In genomic region chr1:220785166-220786056, GRCh38 we compare ENCODE assay signal across 9 cellular contexts. TPM values are rescaled to one million over a fixed set of nuclear protein-coding genes. Genes with fewer than 3 reads are reported as not detected.
DNase-seq lines count a peak whose midpoint lies in the region; ATAC-seq and TF ChIP-seq lines count a peak whose summit lies in the region.
"Had no signal": no experiment of that assay in that cellular context is flagged by ENCODE, and none has a peak within 500 bp of the region (broad histone marks: within the 10 kb centered on the region; RNA-seq: fewer than 3 reads in every experiment).

No MANE protein-coding gene starts in this region.

- H3K36me3 ChIP-seq in endodermal cell (ENCODE audit: control insufficient read depth, insufficient read depth, low read length) (peaks cover 4% of the 10 kb centered on the region), neural progenitor cell (no peaks in the 10 kb centered on the region), upper lobe of left lung (peaks cover 0 to 34% (median 3%) of the 10 kb centered on the region in 4 donors)

- no peaks in the 10 kb centered on the region for H3K9me3 Mint-ChIP-seq in activated naive CD8-positive, alpha-beta T cell (ENCODE audit: low read depth)
- H3K9me3 Mint-ChIP-seq in activated naive CD8-positive, alpha-beta T cell treated with anti-CD3 and anti-CD28 coated beads for 36 hours: no peaks in the 10 kb centered on the region
- H3K9me3 Mint-ChIP-seq in endodermal cell (no peaks in the 10 kb centered on the region), neural progenitor cell (no peaks in the 10 kb centered on the region)

- H3K27ac Mint-ChIP-seq in activated naive CD8-positive, alpha-beta T cell: no peak overlapping the region
- no peak overlapping the region for H3K27ac Mint-ChIP-seq in activated naive CD8-positive, alpha-beta T cell treated with anti-CD3 and anti-CD28 coated beads for 36 hours
- H3K27ac Mint-ChIP-seq in endodermal cell (peak overlapping the region; percentile 73), neural progenitor cell (no peak overlapping the region)

- no peak overlapping the region for H3K9ac ChIP-seq in endodermal cell (ENCODE audit: extremely low read depth, low read length, poor library complexity, severe bottlenecking)
- no peak overlapping the region for H3K9ac ChIP-seq in neural progenitor cell

- H3K9me3 ChIP-seq in endodermal cell (ENCODE audit: control insufficient read depth, low read length) (peaks cover 3% of the 10 kb centered on the region), neural progenitor cell (ENCODE audit: low read depth) (no peaks in the 10 kb centered on the region), upper lobe of left lung (no peaks in the 10 kb centered on the region)

- no peaks in the 10 kb centered on the region for H3K36me3 Mint-ChIP-seq in activated naive CD8-positive, alpha-beta T cell
- no peaks in the 10 kb centered on the region for H3K36me3 Mint-ChIP-seq in activated naive CD8-positive, alpha-beta T cell treated with anti-CD3 and anti-CD28 coated beads for 36 hours
- peaks cover 17% of the 10 kb centered on the region for H3K36me3 Mint-ChIP-seq in endodermal cell (ENCODE audit: low read depth)
- no peaks in the 10 kb centered on the region for H3K36me3 Mint-ChIP-seq in neural progenitor cell

- no peaks in the 10 kb centered on the region for H4K20me1 ChIP-seq in neural progenitor cell (ENCODE audit: low read depth)

- H2AFZ ChIP-seq in neural progenitor cell (replicated peaks): peak overlapping the region; percentile 98

- peaks cover 30% of the 10 kb centered on the region for H3K27me3 Mint-ChIP-seq in activated naive CD8-positive, alpha-beta T cell
- peaks cover 60% of the 10 kb centered on the region for H3K27me3 Mint-ChIP-seq in activated naive CD8-positive, alpha-beta T cell treated with anti-CD3 and anti-CD28 coated beads for 36 hours
- no peaks in the 10 kb centered on the region for H3K27me3 Mint-ChIP-seq in endodermal cell (ENCODE audit: insufficient read depth)
- H3K27me3 Mint-ChIP-seq in neural progenitor cell (ENCODE audit: insufficient read depth, low read depth): peaks cover 2% of the 10 kb centered on the region

- H3K4me2 ChIP-seq in neural progenitor cell: peak overlapping the region; percentile 98

- H3K4me3 ChIP-seq in endodermal cell (ENCODE audit: low read length) (no peak overlapping the region), neural progenitor cell (no peak overlapping the region), upper lobe of left lung (no peak overlapping the region)

- peak overlapping the region; percentile 14 for H3K4me3 Mint-ChIP-seq in activated naive CD8-positive, alpha-beta T cell
- H3K4me3 Mint-ChIP-seq in activated naive CD8-positive, alpha-beta T cell treated with anti-CD3 and anti-CD28 coated beads for 36 hours: no peak overlapping the region
- H3K4me3 Mint-ChIP-seq in endodermal cell (peak overlapping the region; percentile 80), neural progenitor cell (peak overlapping the region; percentile 82)

- TF ChIP-seq POLR2A in upper lobe of left lung (IDR thresholded peaks at IDR 0.05): no peak

- no peak for DNase-seq in activated naive CD8-positive, alpha-beta T cell treated with anti-CD3 and anti-CD28 coated beads for 36 hours
- DNase-seq in endodermal cell: peak; percentile 63
- no peak for DNase-seq in neural progenitor cell (ENCODE audit: low spot score)
- no peak for DNase-seq in upper lobe of left lung
- no peak for DNase-seq in NOMO-1 treated with DMSO at 0.1 percent for 48 hours (lab: John Stamatoyannopoulos, UW; ENCODE audit: unreplicated experiment)
- no peak for DNase-seq in activated CD4-positive, alpha-beta T cell treated with anti-CD3 and anti-CD28 coated beads, Interleukin-2, amount 50 U/mL, for 48 hours

- peaks cover 7% of the 10 kb centered on the region for H3K79me2 ChIP-seq in neural progenitor cell (ENCODE audit: low read depth)

- H3K27ac ChIP-seq in endodermal cell (ENCODE audit: low read depth, low read length): no peak overlapping the region
- H3K27ac ChIP-seq in neural progenitor cell: no peak overlapping the region
- peak overlapping the region; percentile 54 to 88 (median 80) for H3K27ac ChIP-seq in upper lobe of left lung

- H3F3A ChIP-seq in neural progenitor cell (ENCODE audit: low read depth): peaks cover 28% of the 10 kb centered on the region

- H3K4me1 ChIP-seq in endodermal cell (ENCODE audit: control insufficient read depth, insufficient read depth, low read length) (peaks cover 15% of the 10 kb centered on the region), neural progenitor cell (peaks cover 6% of the 10 kb centered on the region), upper lobe of left lung (peaks cover 15 to 34% (median 26%) of the 10 kb centered on the region in 4 donors)

- TF ChIP-seq CTCF in endodermal cell (conservative IDR thresholded peaks at IDR 0.05) (no peak), neural progenitor cell (IDR thresholded peaks at IDR 0.05) (no peak), upper lobe of left lung (IDR thresholded peaks at IDR 0.05) (no peak)

- 75 to 82% methylated on average over 8 to 11 of the region's 11 CpGs for WGBS in endodermal cell (ENCODE audit: insufficient coverage in 1 of 2, insufficient read length in 1 of 2), 2 experiments
- WGBS in upper lobe of left lung, 2 donors: 91 to 95% methylated on average over 11 of the region's 11 CpGs

- peaks cover 2% of the 10 kb centered on the region for H3K4me1 Mint-ChIP-seq in activated naive CD8-positive, alpha-beta T cell (ENCODE audit: low read depth)
- no peaks in the 10 kb centered on the region for H3K4me1 Mint-ChIP-seq in activated naive CD8-positive, alpha-beta T cell treated with anti-CD3 and anti-CD28 coated beads for 36 hours
- peaks cover 31% of the 10 kb centered on the region for H3K4me1 Mint-ChIP-seq in endodermal cell
- peaks cover 11% of the 10 kb centered on the region for H3K4me1 Mint-ChIP-seq in neural progenitor cell

- H3K27me3 ChIP-seq in endodermal cell (ENCODE audit: control insufficient read depth, insufficient read depth, low read length, poor library complexity, severe bottlenecking) (no peaks in the 10 kb centered on the region), neural progenitor cell (peaks cover 6% of the 10 kb centered on the region), upper lobe of left lung (no peaks in the 10 kb centered on the region)

- no peak for TF ChIP-seq EP300 in upper lobe of left lung (IDR thresholded peaks at IDR 0.05)

- ATAC-seq in upper lobe of left lung (ENCODE audit: low FRiP score in 2 of 2) (no peak), HG02588 (IDR thresholded peaks at IDR 0.05; ENCODE audit: unreplicated experiment) (no peak)

RNA-seq across cellular contexts. Expression of gene MTARC1, which starts 1.3 kb away (rescaled TPM):
- total RNA-seq in activated naive CD8-positive, alpha-beta T cell treated with anti-CD3 and anti-CD28 coated beads for 36 hours: under 1 TPM in 1 of 2 experiments, not detected in 1; 0.33 TPM
- 10 to 100 TPM; 53.1 to 75.4 TPM for total RNA-seq in endodermal cell
- polyA plus RNA-seq in endodermal cell (2013, experiment 1 of 2): 18.3 TPM
- 16.6 TPM for polyA plus RNA-seq in endodermal cell (2013, experiment 2 of 2)
- 11.3 and 11.5 TPM in 2 replicates for total RNA-seq in neural progenitor cell (ENCODE audit: low replicate concordance)
- total RNA-seq in upper lobe of left lung: 10 to 100 TPM in 5 of 6 donors, 1 to 10 TPM in 1; 10.0 to 41.7 (median 22.3) TPM

RNA-seq across cellular contexts. Expression of gene MTARC2, which starts 37.3 kb away (rescaled TPM):
- total RNA-seq in activated naive CD8-positive, alpha-beta T cell treated with anti-CD3 and anti-CD28 coated beads for 36 hours: not detected
- total RNA-seq in endodermal cell (10 to 100 TPM; 12.3 to 14.5 TPM), neural progenitor cell (ENCODE audit: low replicate concordance) (not detected in 2 replicates), upper lobe of left lung (100 to 1,000 TPM in 1 of 6 donors, 10 to 100 TPM in 5; 44.2 to 125 (median 62.0) TPM)
- polyA plus RNA-seq in endodermal cell (2013, experiment 1 of 2): 3.0 TPM
- 3.4 TPM for polyA plus RNA-seq in endodermal cell (2013, experiment 2 of 2)
- total RNA-seq: A673 had no signal

Comparison
In these comparisons a context has a peak if more than half of its experiments do, and no peak if none do; other contexts are left out.
1. H3K27ac ChIP-seq: peak in upper lobe of left lung (4 of 4); none in endodermal cell (single experiment) and neural progenitor cell (single experiment).
2. RNA of gene MTARC2, which starts 37.3 kb away (total RNA-seq): 44.2 to 125 TPM in upper lobe of left lung and 12.3 to 14.5 TPM in endodermal cell; not detected in activated naive CD8-positive, alpha-beta T cell treated with anti-CD3 and anti-CD28 coated beads for 36 hours and not detected in neural progenitor cell; every median in the first group is over 10 times any median in the second.